Comparison of ENCODE assay signal across 15 cellular contexts in the genomic region with DNA sequence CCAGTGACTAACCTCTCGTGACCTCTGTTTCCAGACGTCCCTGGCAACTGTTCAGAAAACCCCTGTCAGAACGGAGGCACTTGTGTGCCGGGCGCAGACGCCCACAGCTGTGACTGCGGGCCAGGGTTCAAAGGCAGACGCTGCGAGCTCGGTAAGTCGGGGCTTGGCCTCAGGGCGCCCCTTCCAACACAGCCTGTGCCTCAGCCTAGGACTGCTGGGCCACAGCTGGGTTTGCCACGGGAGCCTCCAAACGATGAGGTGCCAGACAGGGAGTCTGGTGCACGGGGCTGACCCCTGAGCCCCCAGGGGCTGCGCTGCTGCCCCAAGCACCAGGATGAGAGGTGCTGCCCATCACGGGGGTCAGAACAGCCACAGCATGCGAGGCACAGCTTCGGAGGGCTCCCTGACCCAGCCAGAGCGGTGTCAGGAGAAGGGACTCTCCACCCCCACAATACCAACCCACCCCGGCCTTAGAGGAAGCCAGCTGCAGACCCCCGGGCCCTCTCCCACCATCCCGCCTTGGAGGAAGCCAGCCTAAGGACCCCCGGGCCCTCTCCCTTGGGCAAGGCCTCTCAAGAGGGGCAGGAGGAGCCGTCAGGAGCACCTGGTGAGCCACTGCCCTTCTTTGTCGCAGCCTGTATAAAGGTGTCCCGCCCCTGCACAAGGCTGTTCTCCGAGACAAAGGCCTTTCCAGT. TPM values are rescaled to one million over a fixed set of nuclear protein-coding genes. Genes with fewer than 3 reads are reported as not detected.
A peak's percentile ranks its signal among the peaks of the same experiment; 100 is the strongest.
DNase-seq lines count a peak whose midpoint lies in the region; ATAC-seq and TF ChIP-seq lines count a peak whose summit lies in the region.
"Had no signal": no experiment of that assay in that cellular context is flagged by ENCODE, and none has a peak within 500 bp of the region (broad histone marks: within the 10 kb centered on the region; RNA-seq: fewer than 3 reads in every experiment).

No MANE protein-coding gene starts in this region.

- no peaks in the 10 kb centered on the region for H3K27me3 ChIP-seq in heart right ventricle
- H3K27me3 ChIP-seq in right atrium auricular region = no peaks in the 10 kb centered on the region
- no peaks in the 10 kb centered on the region for H3K27me3 ChIP-seq in adrenal gland
- H3K27me3 ChIP-seq in lung (ENCODE audit: control insufficient read depth, insufficient read depth) = no peaks in the 10 kb centered on the region
- H3K27me3 ChIP-seq in upper lobe of right lung = no peaks in the 10 kb centered on the region
- H3K27me3 ChIP-seq: gastrocnemius medialis had no signal

- intact Hi-C loops in heart right ventricle (cut with DNase I) = no loop called here
- intact Hi-C loops in adrenal gland (cut with DNase I) = no loop called here
- intact Hi-C loops in upper lobe of right lung (cut with DNase I) = no loop called here

- 68 to 70% methylated on average over 28 of the region's 28 CpGs for WGBS in heart right ventricle, 2 donors
- WGBS in adrenal gland, 4 donors = 16 to 65% (median 50%) methylated on average over 7 to 28 of the region's 28 CpGs
- WGBS in lung, 2 donors = 68 to 82% methylated on average over 28 of the region's 28 CpGs

- H3K36me3 ChIP-seq in heart right ventricle (peaks cover 0 to 28% (median 11%) of the 10 kb centered on the region in 9 donors), right atrium auricular region (peaks cover 11% of the 10 kb centered on the region), adrenal gland (replicated peaks in 1 of 2) (peaks cover 0 to 8% of the 10 kb centered on the region in 2 donors), lung (ENCODE audit: control insufficient read depth in 2 of 2, insufficient read depth in 2 of 2, low read length in 2 of 2) (peaks cover 5 to 7% of the 10 kb centered on the region in 2 donors), upper lobe of right lung (peaks cover 11% of the 10 kb centered on the region)

- H3K4me3 ChIP-seq in heart right ventricle (no peak overlapping the region), right atrium auricular region (no peak overlapping the region), adrenal gland (no peak overlapping the region), lung (no peak overlapping the region), upper lobe of right lung (no peak overlapping the region)
- H3K4me3 ChIP-seq: gastrocnemius medialis had no signal

- H3K9me3 ChIP-seq in heart right ventricle (no peaks in the 10 kb centered on the region), right atrium auricular region (no peaks in the 10 kb centered on the region), adrenal gland (replicated peaks in 1 of 3) (no peaks in the 10 kb centered on the region), lung (ENCODE audit: control insufficient read depth in 2 of 2, insufficient read depth in 1 of 2, low read length in 1 of 2) (no peaks in the 10 kb centered on the region), upper lobe of right lung (no peaks in the 10 kb centered on the region)
- H3K9me3 ChIP-seq: Caco-2, gastrocnemius medialis had no signal

- TF ChIP-seq CTCF in heart right ventricle (IDR thresholded peaks at IDR 0.05) = no peak
- TF ChIP-seq CTCF in right atrium auricular region (IDR thresholded peaks at IDR 0.05) = no peak
- TF ChIP-seq CTCF in adrenal gland (IDR thresholded peaks at IDR 0.05) = no peak
- no peak for TF ChIP-seq CTCF in lung (IDR thresholded peaks at IDR 0.05; ENCODE audit: control extremely low read depth, extremely low read depth)
- TF ChIP-seq CTCF in upper lobe of right lung (IDR thresholded peaks at IDR 0.05) = no peak

- H3K4me1 ChIP-seq in heart right ventricle = peaks cover 0 to 6% (median 0%) of the 10 kb centered on the region in 9 donors
- no peaks in the 10 kb centered on the region for H3K4me1 ChIP-seq in right atrium auricular region
- H3K4me1 ChIP-seq in adrenal gland (replicated peaks in 1 of 2) = peaks cover 8 to 14% of the 10 kb centered on the region in 2 donors
- peaks cover 0 to 12% of the 10 kb centered on the region in 2 donors for H3K4me1 ChIP-seq in lung (ENCODE audit: control insufficient read depth in 2 of 2, insufficient read depth in 2 of 2, low read length in 2 of 2)
- H3K4me1 ChIP-seq in upper lobe of right lung = peaks cover 8% of the 10 kb centered on the region
- H3K4me1 ChIP-seq: Caco-2, gastrocnemius medialis had no signal

- DNase-seq in heart right ventricle (no peak), right atrium auricular region (ENCODE audit: low spot score) (no peak), adrenal gland (peak in 5 of 7 donors; percentile 56 to 74 (median 63)), lung (ENCODE audit: low spot score) (no peak), upper lobe of right lung (no peak), caudate nucleus (lab: John Stamatoyannopoulos, UW) (no peak), H4 (ENCODE audit: low spot score) (no peak), NCI-H1436 (lab: John Stamatoyannopoulos, UW) (no peak)
- DNase-seq: Caco-2, cortex of kidney, EL, gastrocnemius medialis, mammary epithelial cell, NCI-H146, NCI-H226 had no signal

- H3K27ac ChIP-seq in heart right ventricle (no peak overlapping the region), right atrium auricular region (no peak overlapping the region), adrenal gland (peak overlapping the region in 1 of 5 donors; percentile 60), lung (ENCODE audit: low read depth in 1 of 2, low read length in 1 of 2) (peak overlapping the region in 1 of 2 donors; percentile 41), upper lobe of right lung (no peak overlapping the region), caudate nucleus (ENCODE audit: low read depth, low read length) (no peak overlapping the region)
- H3K27ac ChIP-seq: gastrocnemius medialis had no signal

- TF ChIP-seq POLR2A in adrenal gland (IDR thresholded peaks at IDR 0.05) = no peak

- ATAC-seq in heart right ventricle = peak in 5 of 8 donors; percentile 12 to 56 (median 21)
- ATAC-seq in lung (ENCODE audit: insufficient read depth, low FRiP score) = peak; percentile 10
- ATAC-seq in upper lobe of right lung = peak; percentile 9
- ATAC-seq: gastrocnemius medialis had no signal

RNA-seq across cellular contexts. Expression of gene MTERF4, which starts 20.3 kb away (rescaled TPM):
- total RNA-seq in heart right ventricle (10 to 100 TPM; 18.9 to 27.1 (median 23.2) TPM), right atrium auricular region (10 to 100 TPM; 20.6 to 25.3 TPM), adrenal gland (10 to 100 TPM; 24.6 to 39.2 (median 30.9) TPM), lung (10 to 100 TPM; 24.7 to 50.1 TPM), upper lobe of right lung (34.6 TPM)
- polyA plus RNA-seq in heart right ventricle (10 to 100 TPM; 18.5 to 22.9 TPM), adrenal gland (10 to 100 TPM; 17.4 to 39.0 (median 32.2) TPM), lung (10 to 100 TPM; 23.5 to 30.3 TPM)
- 36.8 and 37.6 TPM in 2 replicates for total RNA-seq in H4 (2014; rRNA removed; shearing (Covaris generic))

Comparison
In these comparisons a context has a peak if more than half of its experiments do, and no peak if none do; other contexts are left out.
1. DNase-seq: peak in adrenal gland (5 of 7); none in heart right ventricle (0 of 2), right atrium auricular region (single experiment), lung (single experiment), upper lobe of right lung (single experiment), caudate nucleus (0 of 61), H4 (single experiment) and NCI-H1436 (single experiment).
2. Peak in every context shown above with its lines, with median percentiles within 50 percentile points of each other: ATAC-seq.